2 cellular contexts compared by ENCODE assay signal in genomic region chr19:38657633-38658222, GRCh38.
TF ChIP-seq lines count a peak whose summit lies in the region.

No MANE protein-coding gene starts in this region.

TF ChIP-seq in A549, 52 proteins besides CTCF, POLR2A, EP300 and RAD21 (continued from another document):
- peak; percentile 72; the same call in 1 of the 2 replicates for TF ChIP-seq PBX3 (IDR thresholded peaks at IDR 0.05)
- no peak for TF ChIP-seq MYC (IDR thresholded peaks at IDR 0.05; ENCODE audit: borderline replicate concordance, low read length)
- no peak; the same call in 1 of the 2 replicates for TF ChIP-seq HEYL (CRISPR knock-in tag; IDR thresholded peaks at IDR 0.05)
- TF ChIP-seq JUNB (IDR thresholded peaks at IDR 0.05): 0 out of 2 replicates have a peak, but pooled peaks have one; percentile 50
- TF ChIP-seq FOSB (CRISPR knock-in tag; IDR thresholded peaks at IDR 0.05): peak; percentile 73; the same call in 1 of the 2 replicates
- TF ChIP-seq SREBF2 (IDR thresholded peaks at IDR 0.05): no peak
- no peak for TF ChIP-seq CBX8 (IDR thresholded peaks at IDR 0.05)
- no peak for TF ChIP-seq REST (IDR thresholded peaks at IDR 0.05)
- TF ChIP-seq EHMT2 (IDR thresholded peaks at IDR 0.05; ENCODE audit: low read depth): no peak
- no peak for TF ChIP-seq KDM5A (IDR thresholded peaks at IDR 0.05)
- TF ChIP-seq BCL3 (IDR thresholded peaks at IDR 0.05): no peak; the same call in 2 of the 3 replicates
- no peak for TF ChIP-seq NPAS2 (CRISPR knock-in tag; IDR thresholded peaks at IDR 0.05; ENCODE audit: borderline replicate concordance)
- no peak for TF ChIP-seq KDM1A (IDR thresholded peaks at IDR 0.05; ENCODE audit: low read depth)
- no peak for TF ChIP-seq ESRRA (IDR thresholded peaks at IDR 0.05; ENCODE audit: borderline replicate concordance, low read length)
- no peak for TF ChIP-seq ELK1 (IDR thresholded peaks at IDR 0.05; ENCODE audit: low read depth, low read length)
- no peak for TF ChIP-seq SMC3 (IDR thresholded peaks at IDR 0.05)
- no peak; the same call in 1 of the 2 replicates for TF ChIP-seq RARB (CRISPR knock-in tag; IDR thresholded peaks at IDR 0.05)
- TF ChIP-seq EHF (CRISPR knock-in tag; IDR thresholded peaks at IDR 0.05): peak; percentile 72
- no peak for TF ChIP-seq RNF2 (IDR thresholded peaks at IDR 0.05; ENCODE audit: borderline replicate concordance, low read depth)
- TF ChIP-seq HES2 (IDR thresholded peaks at IDR 0.05): no peak
- TF ChIP-seq ATOH8 (CRISPR knock-in tag; IDR thresholded peaks at IDR 0.05; ENCODE audit: low read depth): peak; percentile 47; the same call in 1 of the 2 replicates
- no peak for TF ChIP-seq RCOR1 (IDR thresholded peaks at IDR 0.05; ENCODE audit: low read depth, low read length)
TF ChIP-seq in A549: peak in this region for 17.

TF ChIP-seq in GM12878, 131 proteins besides CTCF, POLR2A, EP300 and RAD21 (continued from another document):
- TF ChIP-seq GATAD2B (conservative IDR thresholded peaks at IDR 0.05; ENCODE audit: low read depth): no peak
- TF ChIP-seq IKZF2 (IDR thresholded peaks at IDR 0.05): no peak
- no peak for TF ChIP-seq MXI1 (IDR thresholded peaks at IDR 0.05; ENCODE audit: low read depth, low read length)
- no peak for TF ChIP-seq EGR1 (IDR thresholded peaks at IDR 0.05; ENCODE audit: borderline replicate concordance in 1 of 2, low read depth in 2 of 2, low read length in 2 of 2)
